Comparison of ENCODE assay signal across 8 cellular contexts in the genomic region with DNA sequence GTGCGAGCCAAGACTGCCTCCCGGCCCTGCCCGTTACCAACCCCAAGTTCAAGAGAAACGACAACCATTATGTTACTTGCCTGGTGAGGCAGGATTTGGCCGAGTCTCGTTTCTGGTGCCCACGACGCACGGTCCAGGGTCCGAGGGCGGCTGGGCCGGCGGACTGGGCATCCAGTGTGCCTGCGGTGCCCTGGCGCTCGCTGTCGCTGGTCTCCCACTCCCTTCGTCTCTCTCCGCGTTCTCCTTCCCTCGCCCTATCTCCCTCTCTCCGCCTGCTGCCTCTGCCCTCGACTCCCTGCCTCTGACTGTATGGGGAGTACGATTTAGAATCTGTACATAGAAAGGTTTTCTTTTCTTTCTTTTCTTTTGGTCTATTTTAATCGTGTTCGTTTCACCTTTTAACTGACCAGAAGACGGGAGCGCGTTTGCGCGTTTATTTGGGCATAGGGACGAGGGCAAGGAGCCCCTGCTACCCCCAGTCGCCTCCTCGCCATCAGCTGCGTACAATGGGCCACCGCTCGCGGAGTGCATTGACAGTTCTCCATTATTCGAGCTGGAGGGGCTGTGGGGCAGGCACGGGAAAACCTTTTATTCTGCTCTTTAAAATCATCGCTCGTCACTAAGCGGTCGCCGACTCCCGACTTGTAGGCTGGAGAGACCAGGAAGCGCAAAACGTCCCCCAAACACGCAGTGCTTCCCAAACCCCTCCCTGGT. TPM values are rescaled to one million over a fixed set of nuclear protein-coding genes. Genes with fewer than 3 reads are reported as not detected.
DNase-seq lines count a peak whose midpoint lies in the region; ATAC-seq and TF ChIP-seq lines count a peak whose summit lies in the region.

No MANE protein-coding gene starts in this region.

- H3K36me3 ChIP-seq in SU-DHL-6 (ENCODE audit: low read length) (no peaks in the 10 kb centered on the region), rectal smooth muscle tissue (ENCODE audit: control insufficient read depth, insufficient read depth, low read length) (no peaks in the 10 kb centered on the region)

- peaks cover 6% of the 10 kb centered on the region; the same call in 1 of the 2 replicates for H3F3A ChIP-seq in SU-DHL-6 (ENCODE audit: insufficient read depth)

- H3K9me2 ChIP-seq in SU-DHL-6 (replicated peaks; ENCODE audit: insufficient read depth, low read length) = no peaks in the 10 kb centered on the region

- ATAC-seq in foreskin keratinocyte = peak; percentile 18
- no peak for ATAC-seq in HG03460 (IDR thresholded peaks at IDR 0.05; ENCODE audit: unreplicated experiment)
- no peak for ATAC-seq in HG02763 (IDR thresholded peaks at IDR 0.05; ENCODE audit: unreplicated experiment)
- ATAC-seq in HG03175 (IDR thresholded peaks at IDR 0.05; ENCODE audit: unreplicated experiment) = no peak

- no peaks in the 10 kb centered on the region for H3K4me1 ChIP-seq in foreskin keratinocyte
- H3K4me1 ChIP-seq in rectal smooth muscle tissue (ENCODE audit: control insufficient read depth, insufficient read depth, low read length) = peaks cover 5% of the 10 kb centered on the region

- H3K4me2 ChIP-seq in SU-DHL-6 (ENCODE audit: low read depth, low read length, poor library complexity, severe bottlenecking) = peak overlapping the region; percentile 97

- no peak for TF ChIP-seq CTCF in SU-DHL-6 (IDR thresholded peaks at IDR 0.05; ENCODE audit: insufficient read depth, low read length, poor library complexity, severe bottlenecking)
- TF ChIP-seq CTCF in foreskin keratinocyte (conservative IDR thresholded peaks at IDR 0.05) = no peak

- H3K9me3 ChIP-seq in SU-DHL-6 (ENCODE audit: insufficient read depth, low read length) = no peaks in the 10 kb centered on the region

- H2AFZ ChIP-seq in SU-DHL-6 (ENCODE audit: low read depth, low read length, severe bottlenecking) = peak overlapping the region; percentile 47

- peak overlapping the region; percentile 57 for H3K4me3 ChIP-seq in SU-DHL-6 (ENCODE audit: insufficient read depth, low read length, poor library complexity, severe bottlenecking)
- peak overlapping the region; percentile 76 for H3K4me3 ChIP-seq in rectal smooth muscle tissue (ENCODE audit: low read length)

- H3K9ac ChIP-seq in SU-DHL-6 (ENCODE audit: low read length) (no peak overlapping the region), rectal smooth muscle tissue (ENCODE audit: low read length) (no peak overlapping the region)

- H3K79me2 ChIP-seq in SU-DHL-6 (ENCODE audit: insufficient read depth, low read length) = no peaks in the 10 kb centered on the region

- H3K27me3 ChIP-seq in SU-DHL-6 (ENCODE audit: low read length) = no peaks in the 10 kb centered on the region
- peaks cover 88% of the 10 kb centered on the region for H3K27me3 ChIP-seq in foreskin keratinocyte
- H3K27me3 ChIP-seq in rectal smooth muscle tissue (ENCODE audit: control insufficient read depth, insufficient read depth, low read length) = peaks cover 36% of the 10 kb centered on the region

- H4K20me1 ChIP-seq in SU-DHL-6 (ENCODE audit: low read depth, low read length) = no peaks in the 10 kb centered on the region

- H3K27ac ChIP-seq in SU-DHL-6 (ENCODE audit: low read depth, low read length) (no peak overlapping the region), foreskin keratinocyte (no peak overlapping the region), rectal smooth muscle tissue (ENCODE audit: low read depth, low read length) (peak overlapping the region; percentile 38)

- DNase-seq in activated CD4-positive, CD25-positive, alpha-beta regulatory T cell treated with anti-CD3 and anti-CD28 coated beads, Interleukin-2, amount 50 U/mL, for 72 hours = peak; percentile 32
- no peak for DNase-seq in activated CD4-positive, CD25-positive, alpha-beta regulatory T cell (lab: John Stamatoyannopoulos, UW)
- peak in 1 of 2 donors; percentile 47 for DNase-seq in foreskin keratinocyte

RNA-seq across cellular contexts. Expression of a gene that starts 0.5 kb away (rescaled TPM):
- total RNA-seq in foreskin keratinocyte = not detected in 2 replicates
- not detected in 2 replicates for polyA plus RNA-seq in foreskin keratinocyte

RNA-seq across cellular contexts. Expression of a gene that starts 2.5 kb away (rescaled TPM):
- not detected in 2 replicates for total RNA-seq in foreskin keratinocyte
- not detected in 2 replicates for polyA plus RNA-seq in foreskin keratinocyte
